ENCODE assay signal across 20 cellular contexts in the genomic region with DNA sequence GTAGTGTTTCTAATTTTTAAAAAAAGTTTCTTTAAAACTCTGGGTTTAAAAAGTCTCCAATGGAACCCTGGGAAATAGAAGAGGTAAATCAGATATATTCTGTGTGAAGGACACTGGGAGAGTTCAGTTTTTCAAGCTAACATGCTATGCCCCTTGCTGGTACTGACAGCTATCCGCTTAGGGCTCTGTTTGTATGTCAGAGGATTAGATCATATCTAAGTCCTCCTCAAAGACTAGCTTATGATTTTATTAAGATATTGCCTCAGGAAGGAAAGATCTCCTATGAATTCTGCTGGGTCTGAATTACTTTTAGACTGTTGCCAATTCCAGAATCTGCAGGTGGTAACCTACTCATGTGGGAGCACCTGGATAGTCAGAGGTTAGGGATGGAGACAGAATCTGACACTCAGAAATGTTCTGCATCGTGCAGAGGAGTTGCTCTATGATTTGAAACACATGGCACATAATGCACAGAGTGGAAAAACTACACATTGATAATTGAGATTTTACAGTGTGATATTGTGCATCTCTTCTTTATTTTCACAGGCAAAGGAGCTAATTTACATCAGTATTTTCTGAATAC.
"Had no signal": no experiment of that assay in that cellular context is flagged by ENCODE, and none has a peak within 500 bp of the region (broad histone marks: within the 10 kb centered on the region; RNA-seq: fewer than 3 reads in every experiment).

No MANE protein-coding gene starts in this region.

- H3K27ac Mint-ChIP-seq: activated naive CD4-positive, alpha-beta T cell treated with anti-CD3 and anti-CD28 coated beads, Interleukin-2, amount 50 U/mL, for 24 hours; dendritic cell treated with granulocyte-macrophage colony-stimulating factor and Interleukin-4, amounts not matched to agents 40 ng/mL and 50 ng/mL, for 4 days; naive thymus-derived CD4-positive, alpha-beta T cell; neural progenitor cell; progenitor cell of endocrine pancreas; T-helper 1 cell treated with Interleukin-12 subunit alpha and Interleukin-12 subunit beta and Interleukin-4 antibody, amounts not matched to agents 30 μg/mL and 1 μg/mL, for 36 hours; WTC11 had no signal

- H3K9ac ChIP-seq: neural progenitor cell had no signal

- H3K9me3 ChIP-seq: lower lobe of right lung, upper lobe of left lung had no signal

- H2AFZ ChIP-seq: neural progenitor cell had no signal

- H3K27ac ChIP-seq: lower lobe of right lung, neural progenitor cell, upper lobe of left lung had no signal

- H3K4me2 ChIP-seq: neural progenitor cell had no signal

- H3K4me3 Mint-ChIP-seq: activated naive CD4-positive, alpha-beta T cell treated with anti-CD3 and anti-CD28 coated beads, Interleukin-2, amount 50 U/mL, for 24 hours; brain; dendritic cell treated with granulocyte-macrophage colony-stimulating factor and Interleukin-4, amounts not matched to agents 40 ng/mL and 50 ng/mL, for 4 days; naive thymus-derived CD4-positive, alpha-beta T cell; neural progenitor cell; T-helper 1 cell treated with Interleukin-12 subunit alpha and Interleukin-12 subunit beta and Interleukin-4 antibody, amounts not matched to agents 30 μg/mL and 1 μg/mL, for 36 hours; WTC11 had no signal

- ATAC-seq: esophagus mucosa; left lobe of liver; lower lobe of right lung; naive thymus-derived CD4-positive, alpha-beta T cell; stimulated activated naive CD8-positive, alpha-beta T cell treated with anti-CD3 and anti-CD28 coated beads, Interleukin-15, Interleukin-2, amounts not matched to agents 100 U/mL and 50 U/mL, for 24 hours; WTC11 had no signal

- H3K27me3 ChIP-seq: neural progenitor cell, upper lobe of left lung had no signal

- H3K4me1 Mint-ChIP-seq: activated naive CD4-positive, alpha-beta T cell treated with anti-CD3 and anti-CD28 coated beads, Interleukin-2, amount 50 U/mL, for 24 hours; brain; naive thymus-derived CD4-positive, alpha-beta T cell; neural progenitor cell; WTC11 had no signal

- DNase-seq: activated gamma-delta T cell treated with Interleukin-2 at 50 U/mL for 16 hours; activated T-cell treated with anti-CD3 and anti-CD28 coated beads, Interleukin-2, amount 50 U/mL, for 1 hour; aorta; effector memory CD4-positive, alpha-beta T cell; lower lobe of right lung; naive thymus-derived CD4-positive, alpha-beta T cell; retina; stimulated activated CD4-positive, alpha-beta T cell treated with anti-CD3 and anti-CD28 coated beads, Interleukin-4, amount 100 ng/mL, for 4 hours; stimulated activated naive CD8-positive, alpha-beta T cell treated with anti-CD3 and anti-CD28 coated beads, Interleukin-15, Interleukin-2, amounts not matched to agents 100 U/mL and 50 U/mL, for 24 hours; T1000; upper lobe of left lung had no signal

- H3K9me3 Mint-ChIP-seq: activated naive CD4-positive, alpha-beta T cell treated with anti-CD3 and anti-CD28 coated beads, Interleukin-2, amount 50 U/mL, for 24 hours; brain; neural progenitor cell; T-helper 1 cell treated with Interleukin-12 subunit alpha and Interleukin-12 subunit beta and Interleukin-4 antibody, amounts not matched to agents 30 μg/mL and 1 μg/mL, for 36 hours had no signal

- H3K36me3 Mint-ChIP-seq: activated naive CD4-positive, alpha-beta T cell treated with anti-CD3 and anti-CD28 coated beads, Interleukin-2, amount 50 U/mL, for 24 hours; brain; naive thymus-derived CD4-positive, alpha-beta T cell; neural progenitor cell; WTC11 had no signal

- H3K27me3 Mint-ChIP-seq: activated naive CD4-positive, alpha-beta T cell treated with anti-CD3 and anti-CD28 coated beads, Interleukin-2, amount 50 U/mL, for 24 hours; brain; dendritic cell treated with granulocyte-macrophage colony-stimulating factor and Interleukin-4, amounts not matched to agents 40 ng/mL and 50 ng/mL, for 4 days; naive thymus-derived CD4-positive, alpha-beta T cell; progenitor cell of endocrine pancreas had no signal

- H3K4me1 ChIP-seq: lower lobe of right lung, neural progenitor cell, upper lobe of left lung had no signal

- H3K36me3 ChIP-seq: lower lobe of right lung, neural progenitor cell, upper lobe of left lung had no signal

- H3K4me3 ChIP-seq: lower lobe of right lung, neural progenitor cell, upper lobe of left lung had no signal
